Comparison of ENCODE assay signal across 24 cellular contexts in genomic region chr9:115900698-115901097, GRCh38.
"Had no signal": no experiment of that assay in that cellular context is flagged by ENCODE, and none has a peak within 500 bp of the region (broad histone marks: within the 10 kb centered on the region; RNA-seq: fewer than 3 reads in every experiment).

No MANE protein-coding gene starts in this region.

- H2AFZ ChIP-seq: hepatocyte had no signal

- H3K36me3 ChIP-seq: esophagus muscularis mucosa, gastroesophageal sphincter, heart left ventricle, left lung, lower lobe of right lung had no signal

- ATAC-seq: foreskin keratinocyte, gastroesophageal sphincter, heart left ventricle, left cardiac atrium, left lung, left ventricle myocardium superior, lower lobe of right lung, mucosa of descending colon had no signal

- H3K27me3 Mint-ChIP-seq: naive B cell had no signal

- H3K4me1 Mint-ChIP-seq: mesothelial cell of epicardium, naive B cell had no signal

- H3K79me2 ChIP-seq: hepatocyte had no signal

- FAIRE-seq: colon, endothelial cell of umbilical vein, frontal cortex, islet of Langerhans, keratinocyte had no signal

- H3K27ac Mint-ChIP-seq: mesothelial cell of epicardium, naive B cell had no signal

- H3K27ac ChIP-seq: coronary artery, dorsolateral prefrontal cortex, esophagus muscularis mucosa, foreskin keratinocyte, gastroesophageal sphincter, heart left ventricle, hepatocyte, left lung, lower lobe of right lung had no signal

- H3K27me3 ChIP-seq: esophagus muscularis mucosa, foreskin keratinocyte, gastroesophageal sphincter, heart left ventricle, hepatocyte, left lung had no signal

- H3K9me3 ChIP-seq: esophagus muscularis mucosa, gastroesophageal sphincter, left lung, lower lobe of right lung, mucosa of descending colon had no signal

- H3K4me2 ChIP-seq: hepatocyte had no signal

- DNase-seq: dermis blood vessel endothelial cell; dorsolateral prefrontal cortex; effector CD4-positive, alpha-beta T cell; effector memory CD4-positive, alpha-beta T cell; foreskin keratinocyte; heart left ventricle; hypothalamus; left cardiac atrium; left lung; left ventricle myocardium superior; lower lobe of right lung; mesenchymal stem cell; mucosa of descending colon; naive B cell had no signal

- H3K4me3 Mint-ChIP-seq: mesothelial cell of epicardium, naive B cell had no signal

- H3K4me3 ChIP-seq: coronary artery, dorsolateral prefrontal cortex, esophagus muscularis mucosa, gastroesophageal sphincter, heart left ventricle, hepatocyte, left lung, lower lobe of right lung, mucosa of descending colon had no signal

- H3K4me1 ChIP-seq: esophagus muscularis mucosa, foreskin keratinocyte, gastroesophageal sphincter, heart left ventricle, left lung, lower lobe of right lung had no signal

- H3K36me3 Mint-ChIP-seq: mesothelial cell of epicardium, naive B cell had no signal
